In genomic region chr1:23393706-23394105, GRCh38 we compare ENCODE assay signal across 12 cellular contexts. TPM values are rescaled to one million over a fixed set of nuclear protein-coding genes. Genes with fewer than 3 reads are reported as not detected.
DNase-seq lines count a peak whose midpoint lies in the region; ATAC-seq and TF ChIP-seq lines count a peak whose summit lies in the region.
"Had no signal": no experiment of that assay in that cellular context is flagged by ENCODE, and none has a peak within 500 bp of the region (broad histone marks: within the 10 kb centered on the region; RNA-seq: fewer than 3 reads in every experiment).

No MANE protein-coding gene starts in this region.

- ATAC-seq in GM21526 (IDR thresholded peaks at IDR 0.05; ENCODE audit: low FRiP score, unreplicated experiment) (no peak), GM21423 (IDR thresholded peaks at IDR 0.05; ENCODE audit: unreplicated experiment) (no peak)

- H3K9me3 ChIP-seq in ascending aorta = no peaks in the 10 kb centered on the region
- no peaks in the 10 kb centered on the region for H3K9me3 ChIP-seq in right atrium auricular region

- intact Hi-C loops in ascending aorta (cut with DNase I) = no loop called here

- DNase-seq in Daoy (ENCODE audit: low read depth) = peak; percentile 91
- DNase-seq in ascending aorta (ENCODE audit: low spot score in 2 of 2) = peak in 1 of 2 donors; percentile 70
- DNase-seq in right atrium auricular region (ENCODE audit: low spot score) = peak; percentile 73
- DNase-seq in retinal pigment epithelial cell (ENCODE audit: low read depth) = peak; percentile 66
- DNase-seq in RKO (ENCODE audit: low spot score) = no peak
- DNase-seq in SK-N-DZ (ENCODE audit: low spot score) = no peak
- DNase-seq: CD4-positive, alpha-beta T cell; central memory CD4-positive, alpha-beta T cell; NCI-H2029 treated with DMSO at 0.1 percent for 48 hours; stimulated activated CD4-positive, alpha-beta T cell treated with anti-CD3 and anti-CD28 coated beads, Interleukin-1b, Interleukin-23, amount 100 ng/mL, for 48 hours had no signal

- peak overlapping the region; percentile 34 to 60 for H3K27ac ChIP-seq in ascending aorta
- H3K27ac ChIP-seq in right atrium auricular region = peak overlapping the region; percentile 75 to 82

- TF ChIP-seq CTCF in ascending aorta (IDR thresholded peaks at IDR 0.05) (no peak), right atrium auricular region (IDR thresholded peaks at IDR 0.05) (no peak), retinal pigment epithelial cell (conservative IDR thresholded peaks at IDR 0.05; ENCODE audit: low read depth, low read length) (no peak)

- H3K4me1 ChIP-seq in ascending aorta = no peaks in the 10 kb centered on the region
- H3K4me1 ChIP-seq in right atrium auricular region = peaks cover 0 to 30% of the 10 kb centered on the region in 2 donors

- no peak overlapping the region for H3K4me3 ChIP-seq in ascending aorta
- H3K4me3 ChIP-seq in right atrium auricular region = no peak overlapping the region
- H3K4me3 ChIP-seq in retinal pigment epithelial cell (ENCODE audit: low read length) = no peak overlapping the region

- H3K27me3 ChIP-seq in ascending aorta (no peaks in the 10 kb centered on the region), right atrium auricular region (no peaks in the 10 kb centered on the region)

- H3K36me3 ChIP-seq in ascending aorta (peaks cover 3 to 25% of the 10 kb centered on the region in 2 donors), right atrium auricular region (no peaks in the 10 kb centered on the region)

RNA-seq across cellular contexts. Expression of gene ZNF436, which starts 24.1 kb away (rescaled TPM):
- 9.4 and 12.9 TPM in 2 replicates for total RNA-seq in Daoy (2014; rRNA removed; shearing (Covaris generic))
- total RNA-seq in ascending aorta = 3.1 TPM
- total RNA-seq in right atrium auricular region = 1 to 10 TPM; 7.9 to 10.0 TPM
- polyA plus RNA-seq in SK-N-DZ (2014; cell fraction: cytosol; rRNA removed) = 5.9 and 6.6 TPM in 2 replicates
- polyA plus RNA-seq in SK-N-DZ (2014; cell fraction: nucleus; rRNA removed) = 5.3 and 8.0 TPM in 2 replicates

RNA-seq across cellular contexts. Expression of gene TCEA3, which starts 30.8 kb away (rescaled TPM):
- total RNA-seq in Daoy (2014; rRNA removed; shearing (Covaris generic)) = 1.7 and 4.3 TPM in 2 replicates
- total RNA-seq in ascending aorta (11.3 TPM), right atrium auricular region (10 to 100 TPM; 24.4 to 40.1 TPM)
- 3.1 and 3.5 TPM in 2 replicates for polyA plus RNA-seq in SK-N-DZ (2014; cell fraction: cytosol; rRNA removed)
- 1.3 and 7.9 TPM in 2 replicates for polyA plus RNA-seq in SK-N-DZ (2014; cell fraction: nucleus; rRNA removed)

RNA-seq across cellular contexts. Expression of gene HNRNPR, which starts 49.6 kb away (rescaled TPM):
- total RNA-seq in Daoy (2014; rRNA removed; shearing (Covaris generic)) = 196 and 221 TPM in 2 replicates
- total RNA-seq in ascending aorta (21.5 TPM), right atrium auricular region (10 to 100 TPM; 40.5 to 51.6 TPM)
- 223 and 259 TPM in 2 replicates for polyA plus RNA-seq in SK-N-DZ (2014; cell fraction: cytosol; rRNA removed)
- polyA plus RNA-seq in SK-N-DZ (2014; cell fraction: nucleus; rRNA removed) = 102 and 115 TPM in 2 replicates

Comparison
In these comparisons a context has a peak if more than half of its experiments do, and no peak if none do; other contexts are left out.
1. DNase-seq: peak in Daoy (single experiment), right atrium auricular region (single experiment) and retinal pigment epithelial cell (single experiment); none in RKO (single experiment) and SK-N-DZ (single experiment).